ENCODE assay signal across 13 cellular contexts in genomic region chr10:43299579-43299978, GRCh38. TPM values are rescaled to one million over a fixed set of nuclear protein-coding genes. Genes with fewer than 3 reads are reported as not detected.
DNase-seq lines count a peak whose midpoint lies in the region; TF ChIP-seq lines count a peak whose summit lies in the region.
"Had no signal": no experiment of that assay in that cellular context is flagged by ENCODE, and none has a peak within 500 bp of the region (broad histone marks: within the 10 kb centered on the region; RNA-seq: fewer than 3 reads in every experiment).

No MANE protein-coding gene starts in this region.

- BruUV-seq in Calu3 (replicated peaks; lab: Mats Ljungman, UMichigan), result no TSS peak

- in situ Hi-C loops in KBM-7 (cut with MboI; ENCODE audit: low pct_unique_long_range_greater_than_20kb, low sequenced_read_pairs), result no loop called here

- DNase-seq in activated CD4-positive, alpha-beta memory T cell treated with anti-CD3 and anti-CD28 coated beads, Interleukin-2, amount 10 ng/mL, durations not matched to agents 7 days and 5 days, result peak; percentile 79
- DNase-seq in activated naive CD8-positive, alpha-beta T cell treated with anti-CD3 and anti-CD28 coated beads for 36 hours, result peak; percentile 42
- peak; percentile 65 for DNase-seq in stimulated activated CD4-positive, alpha-beta T cell treated with anti-CD3 and anti-CD28 coated beads, Interleukin-1b, Interleukin-23, amount 100 ng/mL, for 48 hours
- DNase-seq in Calu3 (no peak), SHP77 treated with DMSO at 0.1 percent for 48 hours (lab: John Stamatoyannopoulos, UW) (no peak), COLO829 (ENCODE audit: low spot score) (no peak), KBM-7 (no peak)
- DNase-seq: H9, lower lobe of right lung, NCI-H2227 treated with DMSO at 0.1 percent for 48 hours, PC-3 had no signal

- H3K4me2 ChIP-seq in Loucy (ENCODE audit: low read depth, low read length, poor library complexity, severe bottlenecking), result peak overlapping the region; percentile 54

- CTCF ChIA-PET in activated CD4-positive, alpha-beta memory T cell treated with anti-CD3 and anti-CD28 coated beads, Interleukin-2, amount 10 ng/mL, durations not matched to agents 7 days and 5 days (lab: Charles Lee), result interaction anchor here (0.7 to 1.8 kb wide), 3 partner anchors 34 to 49 kb away, joined by 3 to 5 read pairs (median 3); no protein-coding TSS in a partner anchor
- CTCF ChIA-PET in Calu3 (lab: Charles Lee), result no interaction called here

- H3K4me1 Mint-ChIP-seq in activated CD4-positive, alpha-beta memory T cell treated with anti-CD3 and anti-CD28 coated beads, Interleukin-2, amount 10 ng/mL, durations not matched to agents 7 days and 5 days, result peaks cover 76% of the 10 kb centered on the region
- H3K4me1 Mint-ChIP-seq in activated naive CD8-positive, alpha-beta T cell treated with anti-CD3 and anti-CD28 coated beads for 36 hours, result peaks cover 28% of the 10 kb centered on the region
- H3K4me1 Mint-ChIP-seq in Calu3 (ENCODE audit: low read depth, unreplicated experiment), result peaks cover 9% of the 10 kb centered on the region

- H3K36me3 ChIP-seq in Loucy (ENCODE audit: insufficient read depth, low read length), result no peaks in the 10 kb centered on the region
- H3K36me3 ChIP-seq: lower lobe of right lung had no signal

- POLR2A ChIA-PET in activated CD4-positive, alpha-beta memory T cell treated with anti-CD3 and anti-CD28 coated beads, Interleukin-2, amount 10 ng/mL, durations not matched to agents 7 days and 5 days (lab: Charles Lee), result interaction anchor here (0.6 to 1.6 kb wide), 12 partner anchors 8 to 161 kb away, joined by 3 to 6 read pairs (median 4); partner anchors contain the start of genes CSGALNACT2 and HNRNPF

- H3K4me1 ChIP-seq in Loucy (ENCODE audit: insufficient read depth, low read length, poor library complexity, severe bottlenecking), result peaks cover 24% of the 10 kb centered on the region

- H3K9me2 ChIP-seq in Loucy (replicated peaks; ENCODE audit: low read depth, low read length), result no peaks in the 10 kb centered on the region

- H3K9me3 ChIP-seq in Loucy (ENCODE audit: insufficient read depth, low read depth, low read length), result no peaks in the 10 kb centered on the region
- H3K9me3 ChIP-seq: lower lobe of right lung had no signal

- H3K27me3 Mint-ChIP-seq in activated CD4-positive, alpha-beta memory T cell treated with anti-CD3 and anti-CD28 coated beads, Interleukin-2, amount 10 ng/mL, durations not matched to agents 7 days and 5 days, result peaks cover 8% of the 10 kb centered on the region
- H3K27me3 Mint-ChIP-seq in activated naive CD8-positive, alpha-beta T cell treated with anti-CD3 and anti-CD28 coated beads for 36 hours, result no peaks in the 10 kb centered on the region
- H3K27me3 Mint-ChIP-seq in Calu3 (ENCODE audit: unreplicated experiment), result peaks cover 55% of the 10 kb centered on the region

- H3K36me3 Mint-ChIP-seq in activated CD4-positive, alpha-beta memory T cell treated with anti-CD3 and anti-CD28 coated beads, Interleukin-2, amount 10 ng/mL, durations not matched to agents 7 days and 5 days (ENCODE audit: low read depth), result peaks cover 40% of the 10 kb centered on the region
- H3K36me3 Mint-ChIP-seq in activated naive CD8-positive, alpha-beta T cell treated with anti-CD3 and anti-CD28 coated beads for 36 hours, result no peaks in the 10 kb centered on the region
- H3K36me3 Mint-ChIP-seq in Calu3 (ENCODE audit: insufficient read depth, unreplicated experiment), result peaks cover 8% of the 10 kb centered on the region

- no peak overlapping the region for H3K4me3 Mint-ChIP-seq in activated CD4-positive, alpha-beta memory T cell treated with anti-CD3 and anti-CD28 coated beads, Interleukin-2, amount 10 ng/mL, durations not matched to agents 7 days and 5 days
- no peak overlapping the region for H3K4me3 Mint-ChIP-seq in activated naive CD8-positive, alpha-beta T cell treated with anti-CD3 and anti-CD28 coated beads for 36 hours
- H3K4me3 Mint-ChIP-seq in Calu3 (ENCODE audit: low read depth, unreplicated experiment), result no peak overlapping the region
- H3K4me3 Mint-ChIP-seq: H9 had no signal

- H2AFZ ChIP-seq in Loucy (ENCODE audit: low read length), result peak overlapping the region; percentile 19; the same call in 1 of the 2 replicates

- intact Hi-C loops in Calu3 (cut with micrococcal nuclease; ENCODE audit: unreplicated experiment), result no loop called here

- H3K9me3 Mint-ChIP-seq in activated CD4-positive, alpha-beta memory T cell treated with anti-CD3 and anti-CD28 coated beads, Interleukin-2, amount 10 ng/mL, durations not matched to agents 7 days and 5 days, result peaks cover 20% of the 10 kb centered on the region
- peaks cover 6% of the 10 kb centered on the region for H3K9me3 Mint-ChIP-seq in activated naive CD8-positive, alpha-beta T cell treated with anti-CD3 and anti-CD28 coated beads for 36 hours
- no peaks in the 10 kb centered on the region for H3K9me3 Mint-ChIP-seq in Calu3 (ENCODE audit: low read depth, unreplicated experiment)
- H3K9me3 Mint-ChIP-seq: H9 had no signal

- H3K9ac ChIP-seq in Loucy (ENCODE audit: low read depth, low read length, poor library complexity, severe bottlenecking), result peak overlapping the region; percentile 58

- H4K20me1 ChIP-seq in Loucy (ENCODE audit: insufficient read depth, low read length, poor library complexity, severe bottlenecking), result no peaks in the 10 kb centered on the region

- peak overlapping the region; percentile 90 for H3K27ac Mint-ChIP-seq in activated CD4-positive, alpha-beta memory T cell treated with anti-CD3 and anti-CD28 coated beads, Interleukin-2, amount 10 ng/mL, durations not matched to agents 7 days and 5 days
- peak overlapping the region; percentile 81 for H3K27ac Mint-ChIP-seq in activated naive CD8-positive, alpha-beta T cell treated with anti-CD3 and anti-CD28 coated beads for 36 hours
- no peak overlapping the region for H3K27ac Mint-ChIP-seq in Calu3 (ENCODE audit: unreplicated experiment)
- H3K27ac Mint-ChIP-seq: H9 had no signal

- H3F3A ChIP-seq in Loucy (ENCODE audit: low read depth), result no peaks in the 10 kb centered on the region

- no peaks in the 10 kb centered on the region for H3K27me3 ChIP-seq in Loucy (ENCODE audit: insufficient read depth, low read length, poor library complexity, severe bottlenecking)

- peak overlapping the region; percentile 46 for H3K4me3 ChIP-seq in Loucy (ENCODE audit: low read length, poor library complexity, severe bottlenecking)
- H3K4me3 ChIP-seq: lower lobe of right lung had no signal

- TF ChIP-seq CTCF in Loucy (conservative IDR thresholded peaks at IDR 0.05; ENCODE audit: low read length) (no peak), Calu3 (IDR thresholded peaks at IDR 0.05; ENCODE audit: unreplicated experiment) (no peak)

- no peaks in the 10 kb centered on the region for H3K79me2 ChIP-seq in Loucy (ENCODE audit: insufficient read depth, low read length)

RNA-seq across cellular contexts. Expression of gene RASGEF1A, which starts 32.7 kb away (rescaled TPM):
- total RNA-seq in activated CD4-positive, alpha-beta memory T cell treated with anti-CD3 and anti-CD28 coated beads, Interleukin-2, amount 10 ng/mL, durations not matched to agents 7 days and 5 days, result 1 to 10 TPM; 4.4 to 6.6 TPM
- under 1 TPM; 0.40 to 0.45 TPM for total RNA-seq in activated naive CD8-positive, alpha-beta T cell treated with anti-CD3 and anti-CD28 coated beads for 36 hours
- total RNA-seq in Calu3 (2022), result 1.0 and 1.4 TPM in 2 replicates
- total RNA-seq: Daoy, PC-3 had no signal

Comparison
In these comparisons a context has a peak if more than half of its experiments do, and no peak if none do; other contexts are left out.
1. DNase-seq: peak in activated CD4-positive, alpha-beta memory T cell treated with anti-CD3 and anti-CD28 coated beads, Interleukin-2, amount 10 ng/mL, durations not matched to agents 7 days and 5 days (single experiment), activated naive CD8-positive, alpha-beta T cell treated with anti-CD3 and anti-CD28 coated beads for 36 hours (single experiment) and stimulated activated CD4-positive, alpha-beta T cell treated with anti-CD3 and anti-CD28 coated beads, Interleukin-1b, Interleukin-23, amount 100 ng/mL, for 48 hours (single experiment); none in Calu3 (single experiment), SHP77 treated with DMSO at 0.1 percent for 48 hours (single experiment), COLO829 (single experiment) and KBM-7 (single experiment).